9 cellular contexts compared by ENCODE assay signal in genomic region chr18:26546170-26546874, GRCh38.
DNase-seq lines count a peak whose midpoint lies in the region; ATAC-seq and FAIRE-seq lines count a peak whose summit lies in the region.
"Had no signal": no experiment of that assay in that cellular context is flagged by ENCODE, and none has a peak within 500 bp of the region (broad histone marks: within the 10 kb centered on the region; RNA-seq: fewer than 3 reads in every experiment).

No MANE protein-coding gene starts in this region.

- H3K4me3 ChIP-seq in iPS-11a (ENCODE audit: low read depth, low read length) = peak overlapping the region; percentile 20

- H3K27ac Mint-ChIP-seq in activated naive CD4-positive, alpha-beta T cell treated with anti-CD3 and anti-CD28 coated beads, Interleukin-2, amount 50 U/mL, for 24 hours = no peak overlapping the region
- no peak overlapping the region for H3K27ac Mint-ChIP-seq in activated naive CD8-positive, alpha-beta T cell
- no peak overlapping the region for H3K27ac Mint-ChIP-seq in stimulated activated memory B cell treated with anti-CD40 and anti-IgM and Interleukin-4, amounts not matched to agents 10 μg/mL and 1 μg/mL and 100 μg/mL, for 72 hours

- no peak for ATAC-seq in stimulated activated memory B cell treated with anti-CD40 and anti-IgM and Interleukin-4, amounts not matched to agents 10 μg/mL and 1 μg/mL and 100 μg/mL, for 72 hours

- peak overlapping the region; percentile 57 for H3K4me3 Mint-ChIP-seq in activated naive CD4-positive, alpha-beta T cell treated with anti-CD3 and anti-CD28 coated beads, Interleukin-2, amount 50 U/mL, for 24 hours
- H3K4me3 Mint-ChIP-seq in activated naive CD8-positive, alpha-beta T cell = peak overlapping the region; percentile 73
- H3K4me3 Mint-ChIP-seq in stimulated activated memory B cell treated with anti-CD40 and anti-IgM and Interleukin-4, amounts not matched to agents 10 μg/mL and 1 μg/mL and 100 μg/mL, for 72 hours = peak overlapping the region; percentile 51

- H3K9me3 Mint-ChIP-seq in activated naive CD4-positive, alpha-beta T cell treated with anti-CD3 and anti-CD28 coated beads, Interleukin-2, amount 50 U/mL, for 24 hours = no peaks in the 10 kb centered on the region
- H3K9me3 Mint-ChIP-seq in activated naive CD8-positive, alpha-beta T cell (ENCODE audit: low read depth) = no peaks in the 10 kb centered on the region
- H3K9me3 Mint-ChIP-seq in stimulated activated memory B cell treated with anti-CD40 and anti-IgM and Interleukin-4, amounts not matched to agents 10 μg/mL and 1 μg/mL and 100 μg/mL, for 72 hours = no peaks in the 10 kb centered on the region

- no peak for FAIRE-seq in HTR-8/SVneo (lab: Jason Lieb, UNC)

- H3K27me3 Mint-ChIP-seq in activated naive CD4-positive, alpha-beta T cell treated with anti-CD3 and anti-CD28 coated beads, Interleukin-2, amount 50 U/mL, for 24 hours = peaks cover 3% of the 10 kb centered on the region
- H3K27me3 Mint-ChIP-seq in activated naive CD8-positive, alpha-beta T cell = peaks cover 4% of the 10 kb centered on the region
- H3K27me3 Mint-ChIP-seq in stimulated activated memory B cell treated with anti-CD40 and anti-IgM and Interleukin-4, amounts not matched to agents 10 μg/mL and 1 μg/mL and 100 μg/mL, for 72 hours = peaks cover 18% of the 10 kb centered on the region

- no peak for DNase-seq in activated naive CD4-positive, alpha-beta T cell (lab: John Stamatoyannopoulos, UW)
- DNase-seq in DMS114 treated with DMSO at 0.1 percent for 48 hours (lab: John Stamatoyannopoulos, UW; ENCODE audit: unreplicated experiment) (no peak), HTR-8/SVneo (ENCODE audit: insufficient read length, low spot score) (no peak)
- DNase-seq in activated CD4-positive, CD25-positive, alpha-beta regulatory T cell treated with anti-CD3 and anti-CD28 coated beads, Interleukin-2, amount 50 U/mL, for 72 hours = no peak
- DNase-seq: T1000 had no signal

- H3K4me1 Mint-ChIP-seq in activated naive CD4-positive, alpha-beta T cell treated with anti-CD3 and anti-CD28 coated beads, Interleukin-2, amount 50 U/mL, for 24 hours = peaks cover 44% of the 10 kb centered on the region
- peaks cover 47% of the 10 kb centered on the region for H3K4me1 Mint-ChIP-seq in activated naive CD8-positive, alpha-beta T cell (ENCODE audit: low read depth)
- H3K4me1 Mint-ChIP-seq in stimulated activated memory B cell treated with anti-CD40 and anti-IgM and Interleukin-4, amounts not matched to agents 10 μg/mL and 1 μg/mL and 100 μg/mL, for 72 hours = peaks cover 52% of the 10 kb centered on the region

- H3K36me3 Mint-ChIP-seq in activated naive CD4-positive, alpha-beta T cell treated with anti-CD3 and anti-CD28 coated beads, Interleukin-2, amount 50 U/mL, for 24 hours = peaks cover 2% of the 10 kb centered on the region
- no peaks in the 10 kb centered on the region for H3K36me3 Mint-ChIP-seq in activated naive CD8-positive, alpha-beta T cell
- H3K36me3 Mint-ChIP-seq in stimulated activated memory B cell treated with anti-CD40 and anti-IgM and Interleukin-4, amounts not matched to agents 10 μg/mL and 1 μg/mL and 100 μg/mL, for 72 hours = no peaks in the 10 kb centered on the region
